ENCODE assay signal across 31 cellular contexts in the genomic region with DNA sequence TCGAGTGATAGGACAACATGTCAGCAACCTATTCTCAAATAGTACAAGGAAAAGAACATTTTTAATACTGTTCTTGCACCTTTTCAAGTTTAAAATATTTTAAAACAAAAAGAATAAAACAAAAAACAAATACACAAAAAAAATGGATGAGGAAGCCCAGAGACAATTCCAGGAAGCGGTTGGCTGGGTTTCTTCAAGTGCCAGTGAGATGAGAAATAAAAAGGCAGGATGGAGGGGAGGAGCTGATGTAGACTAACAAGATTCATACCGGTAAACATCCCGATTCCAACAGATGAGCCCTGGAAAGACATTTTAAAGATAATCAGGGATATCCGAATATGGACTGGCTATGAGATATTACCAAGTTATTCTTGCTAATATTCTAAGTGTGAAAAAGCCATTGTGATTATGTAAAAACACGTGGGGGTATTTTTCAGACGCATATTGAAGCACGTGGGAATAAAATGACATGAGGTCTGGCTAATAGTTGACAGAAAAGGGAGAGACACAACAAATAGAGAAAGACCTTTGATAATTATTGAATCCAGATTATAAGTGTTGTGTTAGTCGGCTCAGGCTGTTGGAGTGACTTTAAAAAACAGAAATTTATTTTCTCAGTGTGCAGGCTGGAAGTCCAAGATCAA.
"Had no signal": no experiment of that assay in that cellular context is flagged by ENCODE, and none has a peak within 500 bp of the region (broad histone marks: within the 10 kb centered on the region; RNA-seq: fewer than 3 reads in every experiment).

No MANE protein-coding gene starts in this region.

- FAIRE-seq: colon, endometrium had no signal

- H3K9me3 Mint-ChIP-seq: activated CD4-positive, alpha-beta memory T cell treated with anti-CD3 and anti-CD28 coated beads for 36 hours; activated CD4-positive, alpha-beta T cell treated with anti-CD3 and anti-CD28 coated beads, Interleukin-2, amount 10 ng/mL, durations not matched to agents 24 days and 14 days; activated naive CD4-positive, alpha-beta T cell treated with anti-CD3 and anti-CD28 coated beads for 36 hours; activated naive CD4-positive, alpha-beta T cell treated with anti-CD3 and anti-CD28 coated beads, Interleukin-2, amount 50 U/mL, for 24 hours; activated naive CD8-positive, alpha-beta T cell treated with anti-CD3 and anti-CD28 coated beads, Interleukin-2, amount 50 U/mL, for 24 hours; activated T-helper 1 cell treated with anti-CD3 and anti-CD28 coated beads, Interleukin-12 subunit alpha, Interleukin-12 subunit beta, Interleukin-2, Interleukin-4 antibody, amounts not matched to agents 30 ng/mL and 10 ng/mL and 1 ng/mL, durations not matched to agents 14 hours and 24 hours and 36 hours; activated T-helper 2 cell treated with anti-CD3 and anti-CD28 coated beads, Interferon-gamma antibody, Interleukin-2, Interleukin-4, amounts not matched to agents 10 μg/mL and 5 μg/mL and 100 μg/mL, durations not matched to agents 14 hours and 24 hours and 36 hours had no signal

- H3K27ac ChIP-seq: adrenal gland, body of pancreas, esophagus squamous epithelium, gastroesophageal sphincter had no signal

- H3K4me3 ChIP-seq: adrenal gland, body of pancreas, esophagus squamous epithelium, gastroesophageal sphincter had no signal

- H3K36me3 Mint-ChIP-seq: activated CD4-positive, alpha-beta memory T cell treated with anti-CD3 and anti-CD28 coated beads for 36 hours; activated CD8-positive, alpha-beta memory T cell treated with anti-CD3 and anti-CD28 coated beads, Interleukin-2, amount 10 ng/mL, durations not matched to agents 7 days and 5 days; activated naive CD4-positive, alpha-beta T cell treated with anti-CD3 and anti-CD28 coated beads, Interleukin-2, amount 50 U/mL, for 24 hours had no signal

- H3K36me3 ChIP-seq: adrenal gland, esophagus squamous epithelium, gastroesophageal sphincter had no signal

- H3K4me3 Mint-ChIP-seq: activated CD4-positive, alpha-beta memory T cell treated with anti-CD3 and anti-CD28 coated beads for 36 hours; activated CD4-positive, alpha-beta T cell treated with anti-CD3 and anti-CD28 coated beads for 36 hours; activated CD4-positive, alpha-beta T cell treated with anti-CD3 and anti-CD28 coated beads, Interleukin-2, amount 10 ng/mL, durations not matched to agents 24 days and 14 days; activated CD8-positive, alpha-beta memory T cell treated with anti-CD3 and anti-CD28 coated beads, Interleukin-2, amount 10 ng/mL, durations not matched to agents 7 days and 5 days; activated CD8-positive, alpha-beta T cell treated with anti-CD3 and anti-CD28 coated beads, Interleukin-2, amount 10 ng/mL, durations not matched to agents 7 days and 5 days; activated naive CD4-positive, alpha-beta T cell treated with anti-CD3 and anti-CD28 coated beads for 36 hours; activated naive CD4-positive, alpha-beta T cell treated with anti-CD3 and anti-CD28 coated beads, Interleukin-2, amount 50 U/mL, for 24 hours; activated naive CD8-positive, alpha-beta T cell treated with anti-CD3 and anti-CD28 coated beads for 36 hours; activated naive CD8-positive, alpha-beta T cell treated with anti-CD3 and anti-CD28 coated beads, Interleukin-2, amount 50 U/mL, for 24 hours; activated T-helper 1 cell treated with anti-CD3 and anti-CD28 coated beads, Interleukin-12 subunit alpha, Interleukin-12 subunit beta, Interleukin-2, Interleukin-4 antibody, amounts not matched to agents 30 ng/mL and 10 ng/mL and 1 ng/mL, durations not matched to agents 14 hours and 24 hours and 36 hours had no signal

- ATAC-seq: activated CD4-positive, alpha-beta T cell treated with anti-CD3 and anti-CD28 coated beads for 36 hours; activated CD8-positive, alpha-beta memory T cell treated with anti-CD3 and anti-CD28 coated beads, Interleukin-2, amount 10 ng/mL, durations not matched to agents 7 days and 5 days; activated CD8-positive, alpha-beta T cell treated with anti-CD3 and anti-CD28 coated beads, Interleukin-2, amount 10 ng/mL, durations not matched to agents 7 days and 5 days; activated naive CD8-positive, alpha-beta T cell treated with anti-CD3 and anti-CD28 coated beads, Interleukin-2, amount 50 U/mL, for 24 hours; body of pancreas; gastroesophageal sphincter had no signal

- DNase-seq: activated CD4-positive, alpha-beta memory T cell treated with anti-CD3 and anti-CD28 coated beads for 36 hours; activated CD4-positive, alpha-beta T cell treated with anti-CD3 and anti-CD28 coated beads for 36 hours; activated CD4-positive, alpha-beta T cell treated with anti-CD3 and anti-CD28 coated beads, Interleukin-2, amount 10 ng/mL, durations not matched to agents 24 days and 14 days; activated CD4-positive, CD25-positive, alpha-beta regulatory T cell; activated CD4-positive, CD25-positive, alpha-beta regulatory T cell treated with anti-CD3 and anti-CD28 coated beads, Interleukin-2, amount 50 U/mL, for 72 hours; activated CD8-positive, alpha-beta memory T cell treated with anti-CD3 and anti-CD28 coated beads, Interleukin-2, amount 10 ng/mL, durations not matched to agents 7 days and 5 days; activated CD8-positive, alpha-beta memory T cell treated with anti-CD3 and anti-CD28 coated beads, Interleukin-2, amount 50 U/mL, for 4 hours; activated CD8-positive, alpha-beta T cell treated with anti-CD3 and anti-CD28 coated beads, Interleukin-2, amount 10 ng/mL, durations not matched to agents 7 days and 5 days; activated effector memory CD4-positive, alpha-beta T cell treated with anti-CD3 and anti-CD28 coated beads, Interleukin-2, amount 50 U/mL, for 16 hours; activated naive CD4-positive, alpha-beta T cell treated with anti-CD3 and anti-CD28 coated beads for 36 hours; activated naive CD8-positive, alpha-beta T cell treated with anti-CD3 and anti-CD28 coated beads for 36 hours; activated naive CD8-positive, alpha-beta T cell treated with anti-CD3 and anti-CD28 coated beads, Interleukin-2, amount 50 U/mL, for 24 hours; activated T-cell treated with anti-CD3 and anti-CD28 coated beads, Interleukin-2, amount 50 U/mL, for 1 hour; activated T-cell treated with anti-CD3 and anti-CD28 coated beads, Interleukin-2, amount 50 U/mL, for 48 hours; adrenal gland; amygdala; aorta; body of pancreas; caudate nucleus; cortex of kidney; effector CD8-positive, alpha-beta T cell; erythroblast; esophagus squamous epithelium; foreskin melanocyte; T-helper 2 cell had no signal

- H3K27ac Mint-ChIP-seq: activated CD4-positive, alpha-beta memory T cell treated with anti-CD3 and anti-CD28 coated beads for 36 hours; activated CD4-positive, alpha-beta T cell treated with anti-CD3 and anti-CD28 coated beads for 36 hours; activated CD4-positive, alpha-beta T cell treated with anti-CD3 and anti-CD28 coated beads, Interleukin-2, amount 10 ng/mL, durations not matched to agents 24 days and 14 days; activated CD8-positive, alpha-beta memory T cell treated with anti-CD3 and anti-CD28 coated beads, Interleukin-2, amount 10 ng/mL, durations not matched to agents 7 days and 5 days; activated CD8-positive, alpha-beta T cell treated with anti-CD3 and anti-CD28 coated beads, Interleukin-2, amount 10 ng/mL, durations not matched to agents 7 days and 5 days; activated naive CD4-positive, alpha-beta T cell treated with anti-CD3 and anti-CD28 coated beads for 36 hours; activated naive CD4-positive, alpha-beta T cell treated with anti-CD3 and anti-CD28 coated beads, Interleukin-2, amount 50 U/mL, for 24 hours; activated naive CD8-positive, alpha-beta T cell treated with anti-CD3 and anti-CD28 coated beads for 36 hours; activated naive CD8-positive, alpha-beta T cell treated with anti-CD3 and anti-CD28 coated beads, Interleukin-2, amount 50 U/mL, for 24 hours; activated T-helper 1 cell treated with anti-CD3 and anti-CD28 coated beads, Interleukin-12 subunit alpha, Interleukin-12 subunit beta, Interleukin-2, Interleukin-4 antibody, amounts not matched to agents 30 ng/mL and 10 ng/mL and 1 ng/mL, durations not matched to agents 14 hours and 24 hours and 36 hours; activated T-helper 2 cell treated with anti-CD3 and anti-CD28 coated beads, Interferon-gamma antibody, Interleukin-2, Interleukin-4, amounts not matched to agents 10 μg/mL and 5 μg/mL and 100 μg/mL, durations not matched to agents 14 hours and 24 hours and 36 hours had no signal

- H3K9me3 ChIP-seq: adrenal gland, body of pancreas, esophagus squamous epithelium, gastroesophageal sphincter had no signal
